14 cellular contexts compared by ENCODE assay signal in genomic region chr10:129174167-129175014, GRCh38.
"Had no signal": no experiment of that assay in that cellular context is flagged by ENCODE, and none has a peak within 500 bp of the region (broad histone marks: within the 10 kb centered on the region; RNA-seq: fewer than 3 reads in every experiment).

No MANE protein-coding gene starts in this region.

- H3K36me3 ChIP-seq: esophagus muscularis mucosa, right atrium auricular region, thoracic aorta had no signal

- ATAC-seq: activated T-cell treated with anti-CD3 and anti-CD28 coated beads, Interleukin-2, amount 50 U/mL, for 72 hours had no signal

- H3K27ac ChIP-seq: esophagus muscularis mucosa, right atrium auricular region, thoracic aorta had no signal

- H3K27me3 ChIP-seq: right atrium auricular region had no signal

- H3K4me1 ChIP-seq: esophagus muscularis mucosa, right atrium auricular region had no signal

- H3K4me3 ChIP-seq: esophagus muscularis mucosa, lung, right atrium auricular region, thoracic aorta had no signal

- DNase-seq: activated CD4-positive, alpha-beta T cell treated with anti-CD3 and anti-CD28 coated beads, Interleukin-2, amount 10 ng/mL, durations not matched to agents 24 days and 14 days; activated CD4-positive, CD25-positive, alpha-beta regulatory T cell; activated CD8-positive, alpha-beta memory T cell treated with anti-CD3 and anti-CD28 coated beads, Interleukin-2, amount 50 U/mL, for 48 hours; activated gamma-delta T cell; activated T-cell treated with anti-CD3 and anti-CD28 coated beads, Interleukin-2, amount 50 U/mL, for 72 hours; amygdala; cortex of kidney; effector CD4-positive, alpha-beta T cell; midbrain; SW 1271 had no signal

- H3K9me3 ChIP-seq: esophagus muscularis mucosa, right atrium auricular region, thoracic aorta had no signal
